ENCODE assay signal across 1 cellular context in genomic region chr6:139904158-139904533, GRCh38.
TF ChIP-seq lines count a peak whose summit lies in the region.

No MANE protein-coding gene starts in this region.

TF ChIP-seq in HEK293, 187 proteins besides CTCF, POLR2A, EP300 and RAD21 (continued from another document):
- no peak for TF ChIP-seq ZNF580 (tag by site-specific recombination; IDR thresholded peaks at IDR 0.05)
